ENCODE assay signal across 21 cellular contexts in genomic region chr9:100295240-100295639, GRCh38.
"Had no signal": no experiment of that assay in that cellular context is flagged by ENCODE, and none has a peak within 500 bp of the region (broad histone marks: within the 10 kb centered on the region; RNA-seq: fewer than 3 reads in every experiment).

No MANE protein-coding gene starts in this region.

- H3K4me1 ChIP-seq: lower lobe of right lung, psoas muscle, upper lobe of right lung had no signal

- DNase-seq: activated CD4-positive, alpha-beta memory T cell treated with anti-CD3 and anti-CD28 coated beads, Interleukin-2, amount 10 ng/mL, durations not matched to agents 7 days and 5 days; activated CD4-positive, alpha-beta T cell treated with anti-CD3 and anti-CD28 coated beads for 4 hours; activated CD8-positive, alpha-beta memory T cell treated with anti-CD3 and anti-CD28 coated beads, Interleukin-2, amount 10 ng/mL, durations not matched to agents 7 days and 5 days; activated naive CD4-positive, alpha-beta T cell treated with anti-CD3 and anti-CD28 coated beads, Interleukin-2, amount 10 ng/mL, durations not matched to agents 7 days and 5 days; amniotic stem cell; effector memory CD8-positive, alpha-beta T cell; foreskin fibroblast; lower lobe of right lung; psoas muscle; right cardiac atrium; small intestine; stimulated activated CD4-positive, alpha-beta T cell treated with anti-CD3 and anti-CD28 coated beads, Interleukin-15, amount 100 ng/mL, for 24 hours; stimulated activated CD4-positive, alpha-beta T cell treated with anti-CD3 and anti-CD28 coated beads, Interleukin-2, amount 100 ng/mL, for 48 hours; upper lobe of right lung had no signal

- H3K27me3 ChIP-seq: cardiac muscle cell, hepatocyte, stomach, upper lobe of right lung had no signal

- H3K4me1 Mint-ChIP-seq: activated CD4-positive, alpha-beta memory T cell treated with anti-CD3 and anti-CD28 coated beads, Interleukin-2, amount 10 ng/mL, durations not matched to agents 7 days and 5 days; activated CD8-positive, alpha-beta memory T cell treated with anti-CD3 and anti-CD28 coated beads, Interleukin-2, amount 10 ng/mL, durations not matched to agents 7 days and 5 days; activated naive CD4-positive, alpha-beta T cell treated with anti-CD3 and anti-CD28 coated beads, Interleukin-2, amount 10 ng/mL, durations not matched to agents 7 days and 5 days; mesothelial cell of epicardium; WTC11 had no signal

- H3K9me3 Mint-ChIP-seq: activated naive CD4-positive, alpha-beta T cell treated with anti-CD3 and anti-CD28 coated beads, Interleukin-2, amount 10 ng/mL, durations not matched to agents 7 days and 5 days; effector memory CD8-positive, alpha-beta T cell; T-helper 1 cell treated with Interleukin-12 subunit alpha and Interleukin-12 subunit beta and Interleukin-4 antibody, amounts not matched to agents 30 μg/mL and 1 μg/mL, for 36 hours had no signal

- H3K27ac ChIP-seq: cardiac muscle cell, hepatocyte, lower lobe of right lung, psoas muscle, stomach, upper lobe of right lung had no signal

- H3K4me3 Mint-ChIP-seq: activated CD4-positive, alpha-beta memory T cell treated with anti-CD3 and anti-CD28 coated beads, Interleukin-2, amount 10 ng/mL, durations not matched to agents 7 days and 5 days; activated CD8-positive, alpha-beta memory T cell treated with anti-CD3 and anti-CD28 coated beads, Interleukin-2, amount 10 ng/mL, durations not matched to agents 7 days and 5 days; activated naive CD4-positive, alpha-beta T cell treated with anti-CD3 and anti-CD28 coated beads, Interleukin-2, amount 10 ng/mL, durations not matched to agents 7 days and 5 days; effector memory CD8-positive, alpha-beta T cell; mesothelial cell of epicardium; neural crest cell; T-helper 1 cell treated with Interleukin-12 subunit alpha and Interleukin-12 subunit beta and Interleukin-4 antibody, amounts not matched to agents 30 μg/mL and 1 μg/mL, for 36 hours; WTC11 had no signal

- H3K27me3 Mint-ChIP-seq: activated CD4-positive, alpha-beta memory T cell treated with anti-CD3 and anti-CD28 coated beads, Interleukin-2, amount 10 ng/mL, durations not matched to agents 7 days and 5 days; activated CD8-positive, alpha-beta memory T cell treated with anti-CD3 and anti-CD28 coated beads, Interleukin-2, amount 10 ng/mL, durations not matched to agents 7 days and 5 days; activated naive CD4-positive, alpha-beta T cell treated with anti-CD3 and anti-CD28 coated beads, Interleukin-2, amount 10 ng/mL, durations not matched to agents 7 days and 5 days; effector memory CD8-positive, alpha-beta T cell had no signal

- H3K4me3 ChIP-seq: cardiac muscle cell, hepatocyte, lower lobe of right lung, psoas muscle, stomach, upper lobe of right lung had no signal

- H3K27ac Mint-ChIP-seq: activated CD4-positive, alpha-beta memory T cell treated with anti-CD3 and anti-CD28 coated beads, Interleukin-2, amount 10 ng/mL, durations not matched to agents 7 days and 5 days; activated CD8-positive, alpha-beta memory T cell treated with anti-CD3 and anti-CD28 coated beads, Interleukin-2, amount 10 ng/mL, durations not matched to agents 7 days and 5 days; activated naive CD4-positive, alpha-beta T cell treated with anti-CD3 and anti-CD28 coated beads, Interleukin-2, amount 10 ng/mL, durations not matched to agents 7 days and 5 days; mesothelial cell of epicardium; T-helper 1 cell treated with Interleukin-12 subunit alpha and Interleukin-12 subunit beta and Interleukin-4 antibody, amounts not matched to agents 30 μg/mL and 1 μg/mL, for 36 hours; WTC11 had no signal

- H3K9me3 ChIP-seq: lower lobe of right lung, psoas muscle, stomach, upper lobe of right lung had no signal

- ATAC-seq: activated CD8-positive, alpha-beta memory T cell treated with anti-CD3 and anti-CD28 coated beads, Interleukin-2, amount 10 ng/mL, durations not matched to agents 7 days and 5 days; effector memory CD8-positive, alpha-beta T cell; lower lobe of right lung; psoas muscle; right cardiac atrium; upper lobe of right lung; WTC11 had no signal
